ENCODE assay signal across 20 cellular contexts in the genomic region with DNA sequence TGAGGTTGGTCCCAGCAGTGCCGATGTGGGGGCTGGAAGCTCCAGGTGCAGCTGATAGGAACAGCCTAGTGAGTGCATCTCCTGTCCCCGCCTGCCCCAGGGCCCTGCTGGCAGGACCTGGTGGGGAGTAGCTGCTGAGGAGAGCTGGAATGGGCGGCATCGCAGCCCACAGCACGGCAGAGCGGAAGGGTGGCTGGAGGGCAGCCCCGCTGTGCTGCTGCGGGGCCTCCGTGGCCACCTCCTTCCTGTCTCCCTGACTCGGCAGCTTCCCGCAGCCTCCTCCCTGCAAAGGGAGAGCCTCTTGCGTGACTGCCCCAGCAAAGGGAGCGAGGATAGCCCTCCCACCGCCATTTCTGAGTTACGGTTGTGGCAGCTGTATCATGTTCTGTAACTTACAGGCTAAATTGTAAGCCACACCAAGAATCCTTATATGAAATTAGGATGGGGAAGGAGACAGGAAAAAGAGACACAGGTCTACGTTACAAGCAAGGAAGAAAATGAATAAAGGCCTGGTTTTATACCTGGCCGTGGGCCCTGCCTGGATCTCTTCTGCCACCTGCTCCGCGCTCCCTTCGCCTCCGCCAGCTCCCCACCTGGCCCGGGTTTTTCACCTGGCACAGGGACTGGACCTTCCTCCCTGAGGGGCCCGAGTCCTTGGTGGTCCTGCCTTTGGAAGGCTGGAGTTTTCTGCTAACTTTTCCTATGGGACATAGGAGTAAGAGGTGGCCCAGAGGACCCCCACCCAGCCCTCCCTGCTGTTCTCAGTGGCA. TPM values are rescaled to one million over a fixed set of nuclear protein-coding genes. Genes with fewer than 3 reads are reported as not detected.
"Had no signal": no experiment of that assay in that cellular context is flagged by ENCODE, and none has a peak within 500 bp of the region (broad histone marks: within the 10 kb centered on the region; RNA-seq: fewer than 3 reads in every experiment).

No MANE protein-coding gene starts in this region.

- H3K27me3 ChIP-seq: dorsolateral prefrontal cortex, sigmoid colon, transverse colon had no signal

- H3K4me3 Mint-ChIP-seq: activated T-cell treated with anti-CD3 and anti-CD28 coated beads, Interleukin-2, amount 50 U/mL, for 24 hours; activated T-helper 17 cell treated with anti-CD3 and anti-CD28 coated beads, Interleukin-2, amount 50 U/mL, for 72 hours; brain; effector memory CD8-positive, alpha-beta T cell; stimulated activated memory B cell treated with anti-CD40 and anti-IgM and Interleukin-4, amounts not matched to agents 10 μg/mL and 1 μg/mL and 100 μg/mL, for 72 hours had no signal

- H3K36me3 Mint-ChIP-seq: activated naive CD4-positive, alpha-beta T cell treated with anti-CD3 and anti-CD28 coated beads, Interleukin-2, amount 50 U/mL, for 72 hours had no signal

- H3K9me3 ChIP-seq: sigmoid colon, transverse colon had no signal

- H3K4me2 ChIP-seq: smooth muscle cell had no signal

- H3K4me1 Mint-ChIP-seq: brain had no signal

- DNase-seq: activated CD4-positive, alpha-beta T cell treated with anti-CD3 and anti-CD28 coated beads for 1 hour; activated CD8-positive, alpha-beta memory T cell treated with anti-CD3 and anti-CD28 coated beads for 24 hours; activated CD8-positive, alpha-beta memory T cell treated with anti-CD3 and anti-CD28 coated beads, Interleukin-2, amount 50 U/mL, for 4 hours; activated T-cell treated with anti-CD3 and anti-CD28 coated beads, Interleukin-2, amount 50 U/mL, for 24 hours; aorta; effector memory CD8-positive, alpha-beta T cell; foreskin melanocyte; hypothalamus; sigmoid colon; stimulated activated CD4-positive, alpha-beta T cell treated with anti-CD3 and anti-CD28 coated beads, Interleukin-15, amount 100 ng/mL, for 24 hours; transverse colon had no signal

- H3K27ac ChIP-seq: sigmoid colon, transverse colon had no signal

- H3K27ac Mint-ChIP-seq: activated naive CD4-positive, alpha-beta T cell treated with anti-CD3 and anti-CD28 coated beads, Interleukin-2, amount 50 U/mL, for 72 hours; activated T-cell treated with anti-CD3 and anti-CD28 coated beads, Interleukin-2, amount 50 U/mL, for 24 hours; activated T-helper 17 cell treated with anti-CD3 and anti-CD28 coated beads, Interleukin-2, amount 50 U/mL, for 72 hours; brain had no signal

- H3K9me3 Mint-ChIP-seq: activated naive CD4-positive, alpha-beta T cell treated with anti-CD3 and anti-CD28 coated beads, Interleukin-2, amount 50 U/mL, for 72 hours; activated T-cell treated with anti-CD3 and anti-CD28 coated beads, Interleukin-2, amount 50 U/mL, for 24 hours; activated T-helper 17 cell treated with anti-CD3 and anti-CD28 coated beads, Interleukin-2, amount 50 U/mL, for 72 hours; brain; effector memory CD8-positive, alpha-beta T cell; stimulated activated memory B cell treated with anti-CD40 and anti-IgM and Interleukin-4, amounts not matched to agents 10 μg/mL and 1 μg/mL and 100 μg/mL, for 72 hours had no signal

- H3K4me3 ChIP-seq: dorsolateral prefrontal cortex, sigmoid colon, smooth muscle cell, transverse colon had no signal

- H3K27me3 Mint-ChIP-seq: activated T-cell treated with anti-CD3 and anti-CD28 coated beads, Interleukin-2, amount 50 U/mL, for 24 hours; activated T-helper 17 cell treated with anti-CD3 and anti-CD28 coated beads, Interleukin-2, amount 50 U/mL, for 72 hours; brain; effector memory CD8-positive, alpha-beta T cell; stimulated activated memory B cell treated with anti-CD40 and anti-IgM and Interleukin-4, amounts not matched to agents 10 μg/mL and 1 μg/mL and 100 μg/mL, for 72 hours had no signal

RNA-seq across cellular contexts. Expression of a gene that starts 45.6 kb away (rescaled TPM):
- total RNA-seq: activated naive CD4-positive, alpha-beta T cell treated with anti-CD3 and anti-CD28 coated beads, Interleukin-2, amount 50 U/mL, for 72 hours; activated T-helper 17 cell treated with anti-CD3 and anti-CD28 coated beads, Interleukin-2, amount 50 U/mL, for 72 hours; endothelial cell of umbilical vein; myocyte; T-helper 2 cell treated with Interferon-gamma antibody and Interleukin-4, amounts not matched to agents 100 ng/mL and 5 ng/mL, for 36 hours had no signal
